Comparison of ENCODE assay signal across 16 cellular contexts in genomic region chr1:43509740-43510375, GRCh38. TPM values are rescaled to one million over a fixed set of nuclear protein-coding genes. Genes with fewer than 3 reads are reported as not detected.
DNase-seq lines count a peak whose midpoint lies in the region; ATAC-seq and TF ChIP-seq lines count a peak whose summit lies in the region.
"Had no signal": no experiment of that assay in that cellular context is flagged by ENCODE, and none has a peak within 500 bp of the region (broad histone marks: within the 10 kb centered on the region; RNA-seq: fewer than 3 reads in every experiment).

No MANE protein-coding gene starts in this region.

- peak overlapping the region; percentile 1; the same call in 1 of the 2 replicates for H3K9ac ChIP-seq in KMS-11

- TF ChIP-seq CTCF in KMS-11 (conservative IDR thresholded peaks at IDR 0.05; ENCODE audit: low read depth, low read length) (no peak), omental fat pad (IDR thresholded peaks at IDR 0.05) (no peak)

- H3K27ac ChIP-seq in KMS-11, result peak overlapping the region; percentile 60; the same call in 1 of the 2 replicates
- H3K27ac ChIP-seq: adrenal gland, upper lobe of left lung had no signal

- H2AFZ ChIP-seq in KMS-11 (ENCODE audit: low read depth), result no peak overlapping the region

- H3K4me2 ChIP-seq in KMS-11, result peak overlapping the region; percentile 55

- H3K36me3 ChIP-seq in KMS-11 (ENCODE audit: insufficient read depth), result no peaks in the 10 kb centered on the region
- H3K36me3 ChIP-seq: adrenal gland, upper lobe of left lung had no signal

- DNase-seq in stimulated activated CD4-positive, alpha-beta T cell treated with anti-CD3 and anti-CD28 coated beads, Interleukin-4, amount 100 ng/mL, for 1 hour, result peak; percentile 9
- no peak for DNase-seq in stimulated activated CD4-positive, alpha-beta T cell treated with anti-CD3 and anti-CD28 coated beads, Interleukin-2, amount 100 ng/mL, for 48 hours
- DNase-seq in omental fat pad (ENCODE audit: low spot score) (no peak), cortex of kidney (lab: John Stamatoyannopoulos, UW) (no peak)
- DNase-seq: DMS153; glutamatergic neuron; mesenchymal stem cell; NCI-H187 treated with DMSO at 0.1 percent for 48 hours; right cardiac atrium; Right ventricle myocardium superior; stimulated activated CD4-positive, alpha-beta T cell treated with anti-CD3 and anti-CD28 coated beads, Interleukin-4, amount 100 ng/mL, for 24 hours; upper lobe of left lung had no signal

- no peak overlapping the region for H3K4me3 ChIP-seq in KMS-11 (IDR thresholded peaks at IDR 0.05; ENCODE audit: insufficient read depth, low read depth, low read length)
- H3K4me3 ChIP-seq: adrenal gland, upper lobe of left lung had no signal

- peak; percentile 84 for ATAC-seq in esophagus mucosa
- ATAC-seq in omental fat pad (ENCODE audit: low FRiP score), result no peak
- ATAC-seq in HG03469 (IDR thresholded peaks at IDR 0.05; ENCODE audit: unreplicated experiment), result no peak
- ATAC-seq: right cardiac atrium had no signal

- H3K79me2 ChIP-seq in KMS-11 (ENCODE audit: insufficient read depth, low read depth), result no peaks in the 10 kb centered on the region

- H4K20me1 ChIP-seq in KMS-11 (ENCODE audit: insufficient read depth), result no peaks in the 10 kb centered on the region

- peaks cover 25% of the 10 kb centered on the region for H3K4me1 ChIP-seq in KMS-11 (ENCODE audit: low read depth, poor library complexity, severe bottlenecking)
- H3K4me1 ChIP-seq: adrenal gland, upper lobe of left lung had no signal

- no peaks in the 10 kb centered on the region for H3K27me3 ChIP-seq in KMS-11 (ENCODE audit: insufficient read depth, low read depth)
- H3K27me3 ChIP-seq: adrenal gland, upper lobe of left lung had no signal

RNA-seq across cellular contexts. Expression of gene PTPRF, which starts 20.8 kb away (rescaled TPM):
- 285 TPM for total RNA-seq in esophagus mucosa
- 100 to 1,000 TPM in 3 of 4 donors, 10 to 100 TPM in 1; 79.1 to 176 (median 139) TPM for total RNA-seq in omental fat pad

RNA-seq across cellular contexts. Expression of gene HYI, which starts 56.1 kb away (rescaled TPM):
- total RNA-seq in esophagus mucosa, result 8.6 TPM
- total RNA-seq in omental fat pad, result 10 to 100 TPM; 39.5 to 59.0 (median 53.2) TPM
